16 cellular contexts compared by ENCODE assay signal in genomic region chr11:391117-392017, GRCh38. TPM values are rescaled to one million over a fixed set of nuclear protein-coding genes. Genes with fewer than 3 reads are reported as not detected.
"Had no signal": no experiment of that assay in that cellular context is flagged by ENCODE, and none has a peak within 500 bp of the region (broad histone marks: within the 10 kb centered on the region; RNA-seq: fewer than 3 reads in every experiment).

No MANE protein-coding gene starts in this region.

- H3K4me3 ChIP-seq: cardiac muscle cell, tibial artery, uterus had no signal

- H3K27me3 Mint-ChIP-seq: activated CD4-positive, alpha-beta T cell treated with anti-CD3 and anti-CD28 coated beads for 36 hours; activated T-cell treated with anti-CD3 and anti-CD28 coated beads, Interleukin-2, amount 50 U/mL, for 24 hours; T-helper 17 cell had no signal

- H3K9me3 ChIP-seq: uterus had no signal

- ATAC-seq: activated CD4-positive, alpha-beta T cell treated with anti-CD3 and anti-CD28 coated beads for 36 hours; natural killer cell; stimulated activated naive B cell treated with anti-CD40 and anti-IgM and Interleukin-4, amounts not matched to agents 10 μg/mL and 1 μg/mL and 100 μg/mL, for 72 hours; T-helper 17 cell had no signal

- FAIRE-seq: astrocyte had no signal

- H3K4me1 Mint-ChIP-seq: activated CD4-positive, alpha-beta T cell treated with anti-CD3 and anti-CD28 coated beads for 36 hours had no signal

- H3K27ac ChIP-seq: cardiac muscle cell, tibial artery, uterus, WERI-Rb-1 had no signal

- DNase-seq: activated CD4-positive, alpha-beta memory T cell treated with anti-CD3 and anti-CD28 coated beads, Interleukin-2, amount 10 ng/mL, durations not matched to agents 7 days and 5 days; activated CD4-positive, alpha-beta T cell treated with anti-CD3 and anti-CD28 coated beads for 36 hours; activated naive CD4-positive, alpha-beta T cell treated with anti-CD3 and anti-CD28 coated beads, Interleukin-2, amount 50 U/mL, for 16 hours; activated T-cell treated with anti-CD3 and anti-CD28 coated beads, Interleukin-2, amount 50 U/mL, for 24 hours; natural killer cell; retina; stimulated activated CD4-positive, alpha-beta T cell treated with anti-CD3 and anti-CD28 coated beads, Interleukin-15, amount 100 ng/mL, for 24 hours; stimulated activated CD4-positive, alpha-beta T cell treated with anti-CD3 and anti-CD28 coated beads, Interleukin-4, amount 100 ng/mL, for 1 hour; stimulated activated naive B cell treated with anti-CD40 and anti-IgM and Interleukin-4, amounts not matched to agents 10 μg/mL and 1 μg/mL and 100 μg/mL, for 72 hours; T-helper 17 cell; tibial artery; uterus; WERI-Rb-1 had no signal

- H3K27ac Mint-ChIP-seq: activated CD4-positive, alpha-beta memory T cell treated with anti-CD3 and anti-CD28 coated beads, Interleukin-2, amount 10 ng/mL, durations not matched to agents 7 days and 5 days; activated CD4-positive, alpha-beta T cell treated with anti-CD3 and anti-CD28 coated beads for 36 hours; activated T-cell treated with anti-CD3 and anti-CD28 coated beads, Interleukin-2, amount 50 U/mL, for 24 hours; natural killer cell; stimulated activated naive B cell treated with anti-CD40 and anti-IgM and Interleukin-4, amounts not matched to agents 10 μg/mL and 1 μg/mL and 100 μg/mL, for 72 hours; T-helper 17 cell had no signal

- H3K9me3 Mint-ChIP-seq: natural killer cell had no signal

- H3K36me3 ChIP-seq: cardiac muscle cell, tibial artery, uterus, WERI-Rb-1 had no signal

- H3K27me3 ChIP-seq: uterus had no signal

- H3K36me3 Mint-ChIP-seq: natural killer cell had no signal

- H3K4me3 Mint-ChIP-seq: activated CD4-positive, alpha-beta memory T cell treated with anti-CD3 and anti-CD28 coated beads, Interleukin-2, amount 10 ng/mL, durations not matched to agents 7 days and 5 days; activated CD4-positive, alpha-beta T cell treated with anti-CD3 and anti-CD28 coated beads for 36 hours; activated T-cell treated with anti-CD3 and anti-CD28 coated beads, Interleukin-2, amount 50 U/mL, for 24 hours; natural killer cell; stimulated activated naive B cell treated with anti-CD40 and anti-IgM and Interleukin-4, amounts not matched to agents 10 μg/mL and 1 μg/mL and 100 μg/mL, for 72 hours; T-helper 17 cell had no signal

RNA-seq across cellular contexts. Expression of gene PKP3, which starts 2.6 kb away (rescaled TPM):
- total RNA-seq: activated CD4-positive, alpha-beta memory T cell treated with anti-CD3 and anti-CD28 coated beads, Interleukin-2, amount 10 ng/mL, durations not matched to agents 7 days and 5 days; T-helper 17 cell had no signal

RNA-seq across cellular contexts. Expression of gene ANO9, which starts 50.4 kb away (rescaled TPM):
- total RNA-seq: skeletal muscle tissue had no signal
